8 cellular contexts compared by ENCODE assay signal in the genomic region with DNA sequence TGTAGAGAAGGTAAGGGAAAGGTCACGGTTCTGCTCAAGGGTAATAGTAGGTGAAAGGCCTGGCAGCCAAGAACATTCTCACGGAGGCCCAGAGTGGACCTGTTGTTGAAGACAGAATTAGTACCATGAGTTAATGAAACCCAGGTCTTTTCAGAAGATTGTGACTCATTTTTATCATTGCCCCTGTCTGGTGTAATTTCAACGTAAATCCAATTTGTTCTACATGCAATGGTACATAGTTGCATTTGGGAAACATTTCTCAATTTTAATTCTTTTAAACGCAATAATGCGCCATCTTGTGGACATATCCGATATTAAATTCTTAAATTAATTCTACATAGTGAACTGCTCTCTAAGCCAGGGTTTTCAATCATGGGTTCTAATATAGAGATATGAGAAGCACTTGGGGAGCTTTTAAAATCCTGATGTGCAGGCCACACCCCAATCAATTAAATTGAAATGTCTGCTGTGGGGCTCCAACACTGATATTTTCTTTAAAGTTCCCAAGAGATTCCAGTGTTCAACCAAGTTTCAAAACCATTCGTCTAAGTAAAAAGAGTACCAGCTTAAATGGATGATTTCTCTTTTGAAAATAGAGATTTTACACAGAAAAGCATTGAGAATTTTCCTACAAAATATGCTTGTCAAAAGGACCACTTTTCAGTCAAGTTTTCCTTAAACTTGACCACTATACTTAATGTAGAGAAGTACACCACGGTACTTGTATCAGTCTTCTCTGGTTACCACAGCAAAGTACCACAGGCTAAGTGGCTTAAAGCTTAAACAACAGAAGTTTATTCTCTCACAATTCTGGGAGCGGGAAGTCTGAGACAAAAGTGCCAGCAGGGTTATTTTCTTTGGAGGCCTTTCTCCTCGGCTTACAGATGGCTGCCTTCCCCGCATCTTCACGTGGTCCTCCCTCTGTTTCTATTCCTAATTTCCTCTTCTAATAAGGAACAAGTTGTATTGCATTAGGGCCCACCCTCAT.
DNase-seq lines count a peak whose midpoint lies in the region; TF ChIP-seq lines count a peak whose summit lies in the region.

No MANE protein-coding gene starts in this region.

- H3K9me3 Mint-ChIP-seq in activated CD4-positive, alpha-beta memory T cell treated with anti-CD3 and anti-CD28 coated beads, Interleukin-2, amount 10 ng/mL, durations not matched to agents 7 days and 5 days: no peaks in the 10 kb centered on the region

- H3K9me3 ChIP-seq in ovary: no peaks in the 10 kb centered on the region
- no peaks in the 10 kb centered on the region for H3K9me3 ChIP-seq in effector memory CD4-positive, alpha-beta T cell (ENCODE audit: control insufficient read depth, low read length)

- WGBS in ovary, 3 donors: 54 to 60% (median 59%) methylated on average over 12 of the region's 12 CpGs

- TF ChIP-seq CTCF in LNCAP (IDR thresholded peaks at IDR 0.05) (peak; percentile 54; the same call in 1 of the 2 replicates), fibroblast of pulmonary artery (IDR thresholded peaks at IDR 0.05; ENCODE audit: low read length, missing control alignments) (peak; percentile 31), ovary (IDR thresholded peaks at IDR 0.05) (peak in 2 of 3 donors; percentile 23 to 43)

- H3K27ac ChIP-seq in ovary: no peak overlapping the region
- H3K27ac ChIP-seq in effector memory CD4-positive, alpha-beta T cell (ENCODE audit: insufficient read depth, low read length, poor library complexity, severe bottlenecking): no peak overlapping the region

- H3K4me1 Mint-ChIP-seq in activated CD4-positive, alpha-beta memory T cell treated with anti-CD3 and anti-CD28 coated beads, Interleukin-2, amount 10 ng/mL, durations not matched to agents 7 days and 5 days: peaks cover 6% of the 10 kb centered on the region

- no peaks in the 10 kb centered on the region for H3K27me3 Mint-ChIP-seq in activated CD4-positive, alpha-beta memory T cell treated with anti-CD3 and anti-CD28 coated beads, Interleukin-2, amount 10 ng/mL, durations not matched to agents 7 days and 5 days

- no peaks in the 10 kb centered on the region for H3K36me3 Mint-ChIP-seq in activated CD4-positive, alpha-beta memory T cell treated with anti-CD3 and anti-CD28 coated beads, Interleukin-2, amount 10 ng/mL, durations not matched to agents 7 days and 5 days (ENCODE audit: low read depth)

- POLR2A ChIA-PET in activated CD4-positive, alpha-beta memory T cell treated with anti-CD3 and anti-CD28 coated beads, Interleukin-2, amount 10 ng/mL, durations not matched to agents 7 days and 5 days (lab: Charles Lee): no interaction called here

- DNase-seq in DMS 273 (lab: John Stamatoyannopoulos, UW; ENCODE audit: unreplicated experiment) (peak; percentile 81), SHP77 (lab: John Stamatoyannopoulos, UW) (peak; percentile 35 to 37), fibroblast of pulmonary artery (ENCODE audit: low read depth) (peak; percentile 81), ovary (no peak)
- no peak for DNase-seq in activated CD4-positive, alpha-beta memory T cell treated with anti-CD3 and anti-CD28 coated beads, Interleukin-2, amount 10 ng/mL, durations not matched to agents 7 days and 5 days
- no peak for DNase-seq in stimulated activated CD4-positive, alpha-beta T cell treated with anti-CD3 and anti-CD28 coated beads, Interleukin-15, amount 100 ng/mL, for 24 hours
- no peak for DNase-seq in effector memory CD4-positive, alpha-beta T cell

- no peaks in the 10 kb centered on the region for H3K36me3 ChIP-seq in ovary
- H3K36me3 ChIP-seq in effector memory CD4-positive, alpha-beta T cell (ENCODE audit: control insufficient read depth, insufficient read depth, low read length): no peaks in the 10 kb centered on the region

- H3K4me3 ChIP-seq in fibroblast of pulmonary artery (replicated peaks; ENCODE audit: low read depth, low read length) (no peak overlapping the region), ovary (no peak overlapping the region)
- H3K4me3 ChIP-seq in effector memory CD4-positive, alpha-beta T cell (ENCODE audit: insufficient read depth, low read depth, low read length, poor library complexity, severe bottlenecking): no peak overlapping the region

- H3K27me3 ChIP-seq in ovary: no peaks in the 10 kb centered on the region
- H3K27me3 ChIP-seq in effector memory CD4-positive, alpha-beta T cell (replicated peaks; ENCODE audit: control insufficient read depth, insufficient read depth, low read length, poor library complexity, severe bottlenecking): no peaks in the 10 kb centered on the region

- H3K27ac Mint-ChIP-seq in activated CD4-positive, alpha-beta memory T cell treated with anti-CD3 and anti-CD28 coated beads, Interleukin-2, amount 10 ng/mL, durations not matched to agents 7 days and 5 days: no peak overlapping the region

- intact Hi-C loops in ovary (cut with DNase I): loop anchor here (5.0 to 10.0 kb wide), 5 partner anchors 255 to 347 kb away; a partner anchor contains a TSS

- CTCF ChIA-PET in activated CD4-positive, alpha-beta memory T cell treated with anti-CD3 and anti-CD28 coated beads, Interleukin-2, amount 10 ng/mL, durations not matched to agents 7 days and 5 days (lab: Charles Lee): interaction anchor here (1.0 to 4.3 kb wide), 7 partner anchors 9 to 453 kb away, joined by 3 to 18 read pairs (median 4); a partner anchor contains a TSS

- TF ChIP-seq POLR2A in ovary (IDR thresholded peaks at IDR 0.05): no peak

- no peak overlapping the region for H3K4me3 Mint-ChIP-seq in activated CD4-positive, alpha-beta memory T cell treated with anti-CD3 and anti-CD28 coated beads, Interleukin-2, amount 10 ng/mL, durations not matched to agents 7 days and 5 days

- no peaks in the 10 kb centered on the region for H3K4me1 ChIP-seq in ovary (ENCODE audit: insufficient read depth)
- H3K4me1 ChIP-seq in effector memory CD4-positive, alpha-beta T cell (ENCODE audit: control insufficient read depth, insufficient read depth, low read length, poor library complexity, severe bottlenecking): no peaks in the 10 kb centered on the region

- no peak for TF ChIP-seq EP300 in ovary (IDR thresholded peaks at IDR 0.05)

Comparison
In these comparisons a context has a peak if more than half of its experiments do, and no peak if none do; other contexts are left out.
1. DNase-seq: peak in DMS 273 (single experiment), SHP77 (2 of 2) and fibroblast of pulmonary artery (single experiment); none in ovary (0 of 5), activated CD4-positive, alpha-beta memory T cell treated with anti-CD3 and anti-CD28 coated beads, Interleukin-2, amount 10 ng/mL, durations not matched to agents 7 days and 5 days (single experiment), stimulated activated CD4-positive, alpha-beta T cell treated with anti-CD3 and anti-CD28 coated beads, Interleukin-15, amount 100 ng/mL, for 24 hours (single experiment) and effector memory CD4-positive, alpha-beta T cell (0 of 3).
2. Peak in every context shown above with its lines, with median percentiles within 50 percentile points of each other: CTCF ChIP-seq.